In the genomic region with DNA sequence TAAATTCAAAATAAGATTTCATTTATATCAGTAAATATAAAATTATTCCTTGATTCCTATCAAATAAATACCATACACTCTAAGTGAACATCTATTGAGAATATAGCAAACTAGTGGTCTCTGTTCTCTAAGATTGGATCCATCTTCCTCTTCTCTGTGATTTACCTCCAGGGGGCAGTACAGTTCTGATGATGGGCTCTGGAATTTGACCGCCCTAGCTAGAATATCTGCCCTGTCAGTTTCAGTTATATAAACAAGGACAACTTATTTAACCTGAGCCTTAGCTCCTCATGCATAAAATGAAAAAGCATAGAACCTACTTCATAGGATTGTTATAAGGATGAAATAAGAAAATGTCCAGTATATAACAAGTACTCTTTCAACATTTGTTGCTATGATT, we compare ENCODE assay signal across 8 cellular contexts.
DNase-seq lines count a peak whose midpoint lies in the region; ATAC-seq, FAIRE-seq and TF ChIP-seq lines count a peak whose summit lies in the region.

No MANE protein-coding gene starts in this region.

- no peaks in the 10 kb centered on the region for H3K9me3 ChIP-seq in right lobe of liver
- H3K9me3 ChIP-seq in effector memory CD4-positive, alpha-beta T cell (ENCODE audit: control insufficient read depth, low read length), result no peaks in the 10 kb centered on the region

- H3K4me1 ChIP-seq in right lobe of liver, result no peaks in the 10 kb centered on the region
- no peaks in the 10 kb centered on the region for H3K4me1 ChIP-seq in effector memory CD4-positive, alpha-beta T cell (ENCODE audit: control insufficient read depth, insufficient read depth, low read length, poor library complexity, severe bottlenecking)

- no peak for FAIRE-seq in GM12891 (lab: Jason Lieb, UNC)

- no peaks in the 10 kb centered on the region for H3K27me3 ChIP-seq in right lobe of liver
- H3K27me3 ChIP-seq in effector memory CD4-positive, alpha-beta T cell (replicated peaks; ENCODE audit: control insufficient read depth, insufficient read depth, low read length, poor library complexity, severe bottlenecking), result no peaks in the 10 kb centered on the region

- peak; percentile 11 for DNase-seq in AG09319 (ENCODE audit: extremely low read depth, low read depth)
- peak; percentile 4 for DNase-seq in GM12891 (ENCODE audit: insufficient read length, low spot score)
- DNase-seq in MV-4-11 (lab: John Stamatoyannopoulos, UW), result peak; percentile 4
- peak; percentile 67 for DNase-seq in astrocyte of the hippocampus (ENCODE audit: low read depth, low spot score)
- no peak for DNase-seq in right lobe of liver
- DNase-seq in DMS153 treated with DMSO at 0.1 percent for 48 hours (lab: John Stamatoyannopoulos, UW; ENCODE audit: unreplicated experiment), result no peak
- DNase-seq in effector memory CD4-positive, alpha-beta T cell, result no peak

- H3K4me3 ChIP-seq in right lobe of liver, result no peak overlapping the region
- H3K4me3 ChIP-seq in effector memory CD4-positive, alpha-beta T cell (ENCODE audit: insufficient read depth, low read depth, low read length, poor library complexity, severe bottlenecking), result no peak overlapping the region

- peak; percentile 53 for TF ChIP-seq CTCF in AG09319 (IDR thresholded peaks at IDR 0.05; ENCODE audit: low read depth, low read length)
- peak; percentile 23 to 66 (median 48) for TF ChIP-seq CTCF in right lobe of liver (IDR thresholded peaks at IDR 0.05)

- ATAC-seq in right lobe of liver, result peak; percentile 59 to 87 (median 64)
- ATAC-seq in GM21390 (IDR thresholded peaks at IDR 0.05; ENCODE audit: unreplicated experiment), result no peak

- H3K36me3 ChIP-seq in right lobe of liver, result no peaks in the 10 kb centered on the region
- H3K36me3 ChIP-seq in effector memory CD4-positive, alpha-beta T cell (ENCODE audit: control insufficient read depth, insufficient read depth, low read length), result no peaks in the 10 kb centered on the region

- WGBS in right lobe of liver (ENCODE audit: insufficient coverage, low coverage, low lambda C conversion rate, missing lambda C conversion rate), result 13% methylated on average over 1 of the region's 1 CpG

- intact Hi-C loops in right lobe of liver (cut with DNase I), result no loop called here

- TF ChIP-seq POLR2A in GM12891 (IDR thresholded peaks at IDR 0.05; ENCODE audit: low read depth, low read length), result no peak
- TF ChIP-seq POLR2A in right lobe of liver (IDR thresholded peaks at IDR 0.05), result no peak

- H3K27ac ChIP-seq in right lobe of liver, result no peak overlapping the region
- H3K27ac ChIP-seq in effector memory CD4-positive, alpha-beta T cell (ENCODE audit: insufficient read depth, low read length, poor library complexity, severe bottlenecking), result no peak overlapping the region

TF ChIP-seq in GM12891, 5 proteins besides CTCF, POLR2A, EP300 and RAD21:
- TF ChIP-seq POU2F2 (IDR thresholded peaks at IDR 0.05; ENCODE audit: low read depth, low read length) (no peak), PAX5 (IDR thresholded peaks at IDR 0.05; ENCODE audit: insufficient read depth, low read length, severe bottlenecking) (no peak), SPI1 (IDR thresholded peaks at IDR 0.05; ENCODE audit: low read depth, low read length) (no peak), TAF1 (IDR thresholded peaks at IDR 0.05; ENCODE audit: low read depth, low read length) (no peak), POLR2AphosphoS5 (IDR thresholded peaks at IDR 0.05; ENCODE audit: low read depth, low read length) (no peak)

Comparison
In these comparisons a context has a peak if more than half of its experiments do, and no peak if none do; other contexts are left out.
1. DNase-seq: peak in AG09319 (single experiment), GM12891 (single experiment), MV-4-11 (single experiment) and astrocyte of the hippocampus (single experiment); none in right lobe of liver (0 of 3), DMS153 treated with DMSO at 0.1 percent for 48 hours (single experiment) and effector memory CD4-positive, alpha-beta T cell (0 of 3).